8 cellular contexts compared by ENCODE assay signal in genomic region chr17:55601874-55602364, GRCh38.
DNase-seq lines count a peak whose midpoint lies in the region; ATAC-seq and TF ChIP-seq lines count a peak whose summit lies in the region.

No MANE protein-coding gene starts in this region.

- H3K36me3 Mint-ChIP-seq in T-helper 17 cell (ENCODE audit: low read depth) = peaks cover 2% of the 10 kb centered on the region

- H3K27ac ChIP-seq in HUES48 (ENCODE audit: low read depth, low read length) = peak overlapping the region; percentile 53
- no peak overlapping the region for H3K27ac ChIP-seq in testis

- no peak overlapping the region for H3K4me3 Mint-ChIP-seq in T-helper 17 cell

- no peak overlapping the region for H3K4me3 ChIP-seq in GM06990 (replicated peaks; ENCODE audit: low read depth, low read length)
- peak overlapping the region; percentile 17; the same call in 1 of the 2 replicates for H3K4me3 ChIP-seq in HUES48 (ENCODE audit: low read depth, low read length)
- no peak overlapping the region for H3K4me3 ChIP-seq in testis

- intact Hi-C loops in testis (cut with DNase I; ENCODE audit: low total_unique reads) = no loop called here

- H3K4me1 ChIP-seq in HUES48 (ENCODE audit: control insufficient read depth, insufficient read depth, low read length) (peaks cover 7% of the 10 kb centered on the region), testis (no peaks in the 10 kb centered on the region)

- H3K27me3 Mint-ChIP-seq in T-helper 17 cell = peaks cover 20% of the 10 kb centered on the region

- peak overlapping the region; percentile 45; the same call in 1 of the 2 replicates for H3K9ac ChIP-seq in HUES48 (ENCODE audit: low read depth, low read length)

- H3K9me3 ChIP-seq in HUES48 (ENCODE audit: control insufficient read depth, insufficient read depth, low read length) = 0 out of 2 replicates have a peak, but pooled peaks cover 8% of the 10 kb centered on the region
- H3K9me3 ChIP-seq in T-helper 17 cell (ENCODE audit: control insufficient read depth, low read length, poor library complexity, severe bottlenecking) = peaks cover 3% of the 10 kb centered on the region
- H3K9me3 ChIP-seq in testis = no peaks in the 10 kb centered on the region

- H3K36me3 ChIP-seq in GM06990 (ENCODE audit: control insufficient read depth, insufficient read depth, low read length) (no peaks in the 10 kb centered on the region), HUES48 (ENCODE audit: control insufficient read depth, insufficient read depth, low read length) (no peaks in the 10 kb centered on the region), testis (ENCODE audit: low read depth, missing control alignments) (no peaks in the 10 kb centered on the region)

- TF ChIP-seq CTCF in GM06990 (IDR thresholded peaks at IDR 0.05; ENCODE audit: insufficient read depth, low read length, poor library complexity, severe bottlenecking) = peak; percentile 76
- TF ChIP-seq CTCF in testis (IDR thresholded peaks at IDR 0.05) = peak; percentile 28 to 73 (median 50)

- ATAC-seq in T-helper 17 cell = peak; percentile 54

- H3K27ac Mint-ChIP-seq in T-helper 17 cell = no peak overlapping the region

- TF ChIP-seq POLR2A in testis (IDR thresholded peaks at IDR 0.05) = no peak

- DNase-seq in A172 (ENCODE audit: low spot score) (peak; percentile 40), GM06990 (ENCODE audit: extremely low read depth, insufficient read length) (no peak), T-helper 17 cell (peak in 1 of 3 donors; percentile 16), fibroblast of the conjunctiva (ENCODE audit: low read depth) (peak; percentile 43), testis (peak; percentile 42), NCI-H1105 (lab: John Stamatoyannopoulos, UW) (no peak), cerebellar nuclear complex (lab: John Stamatoyannopoulos, UW) (no peak)

- no peaks in the 10 kb centered on the region for H3K4me1 Mint-ChIP-seq in T-helper 17 cell

- H3K27me3 ChIP-seq in GM06990 (replicated peaks; ENCODE audit: control insufficient read depth, insufficient read depth, low read length) (no peaks in the 10 kb centered on the region), HUES48 (ENCODE audit: control insufficient read depth, insufficient read depth, low read length) (no peaks in the 10 kb centered on the region), testis (no peaks in the 10 kb centered on the region)

Comparison
In these comparisons a context has a peak if more than half of its experiments do, and no peak if none do; other contexts are left out.
1. DNase-seq: peak in A172 (single experiment), fibroblast of the conjunctiva (single experiment) and testis (single experiment); none in GM06990 (single experiment), NCI-H1105 (single experiment) and cerebellar nuclear complex (0 of 2).